ENCODE assay signal across 1 cellular context in genomic region chr19:51366050-51366998, GRCh38.
A peak's percentile ranks its signal among the peaks of the same experiment; 100 is the strongest.
TF ChIP-seq lines count a peak whose summit lies in the region.

Gene ETFB, minus strand, starts transcription at chr19:51366388. Its CDS starts 62 bp downstream, at chr19:51366326.

TF ChIP-seq in K562, 482 proteins besides CTCF, POLR2A, EP300 and RAD21 (continued from another document and continues in another):
- TF ChIP-seq, protein P1, sequence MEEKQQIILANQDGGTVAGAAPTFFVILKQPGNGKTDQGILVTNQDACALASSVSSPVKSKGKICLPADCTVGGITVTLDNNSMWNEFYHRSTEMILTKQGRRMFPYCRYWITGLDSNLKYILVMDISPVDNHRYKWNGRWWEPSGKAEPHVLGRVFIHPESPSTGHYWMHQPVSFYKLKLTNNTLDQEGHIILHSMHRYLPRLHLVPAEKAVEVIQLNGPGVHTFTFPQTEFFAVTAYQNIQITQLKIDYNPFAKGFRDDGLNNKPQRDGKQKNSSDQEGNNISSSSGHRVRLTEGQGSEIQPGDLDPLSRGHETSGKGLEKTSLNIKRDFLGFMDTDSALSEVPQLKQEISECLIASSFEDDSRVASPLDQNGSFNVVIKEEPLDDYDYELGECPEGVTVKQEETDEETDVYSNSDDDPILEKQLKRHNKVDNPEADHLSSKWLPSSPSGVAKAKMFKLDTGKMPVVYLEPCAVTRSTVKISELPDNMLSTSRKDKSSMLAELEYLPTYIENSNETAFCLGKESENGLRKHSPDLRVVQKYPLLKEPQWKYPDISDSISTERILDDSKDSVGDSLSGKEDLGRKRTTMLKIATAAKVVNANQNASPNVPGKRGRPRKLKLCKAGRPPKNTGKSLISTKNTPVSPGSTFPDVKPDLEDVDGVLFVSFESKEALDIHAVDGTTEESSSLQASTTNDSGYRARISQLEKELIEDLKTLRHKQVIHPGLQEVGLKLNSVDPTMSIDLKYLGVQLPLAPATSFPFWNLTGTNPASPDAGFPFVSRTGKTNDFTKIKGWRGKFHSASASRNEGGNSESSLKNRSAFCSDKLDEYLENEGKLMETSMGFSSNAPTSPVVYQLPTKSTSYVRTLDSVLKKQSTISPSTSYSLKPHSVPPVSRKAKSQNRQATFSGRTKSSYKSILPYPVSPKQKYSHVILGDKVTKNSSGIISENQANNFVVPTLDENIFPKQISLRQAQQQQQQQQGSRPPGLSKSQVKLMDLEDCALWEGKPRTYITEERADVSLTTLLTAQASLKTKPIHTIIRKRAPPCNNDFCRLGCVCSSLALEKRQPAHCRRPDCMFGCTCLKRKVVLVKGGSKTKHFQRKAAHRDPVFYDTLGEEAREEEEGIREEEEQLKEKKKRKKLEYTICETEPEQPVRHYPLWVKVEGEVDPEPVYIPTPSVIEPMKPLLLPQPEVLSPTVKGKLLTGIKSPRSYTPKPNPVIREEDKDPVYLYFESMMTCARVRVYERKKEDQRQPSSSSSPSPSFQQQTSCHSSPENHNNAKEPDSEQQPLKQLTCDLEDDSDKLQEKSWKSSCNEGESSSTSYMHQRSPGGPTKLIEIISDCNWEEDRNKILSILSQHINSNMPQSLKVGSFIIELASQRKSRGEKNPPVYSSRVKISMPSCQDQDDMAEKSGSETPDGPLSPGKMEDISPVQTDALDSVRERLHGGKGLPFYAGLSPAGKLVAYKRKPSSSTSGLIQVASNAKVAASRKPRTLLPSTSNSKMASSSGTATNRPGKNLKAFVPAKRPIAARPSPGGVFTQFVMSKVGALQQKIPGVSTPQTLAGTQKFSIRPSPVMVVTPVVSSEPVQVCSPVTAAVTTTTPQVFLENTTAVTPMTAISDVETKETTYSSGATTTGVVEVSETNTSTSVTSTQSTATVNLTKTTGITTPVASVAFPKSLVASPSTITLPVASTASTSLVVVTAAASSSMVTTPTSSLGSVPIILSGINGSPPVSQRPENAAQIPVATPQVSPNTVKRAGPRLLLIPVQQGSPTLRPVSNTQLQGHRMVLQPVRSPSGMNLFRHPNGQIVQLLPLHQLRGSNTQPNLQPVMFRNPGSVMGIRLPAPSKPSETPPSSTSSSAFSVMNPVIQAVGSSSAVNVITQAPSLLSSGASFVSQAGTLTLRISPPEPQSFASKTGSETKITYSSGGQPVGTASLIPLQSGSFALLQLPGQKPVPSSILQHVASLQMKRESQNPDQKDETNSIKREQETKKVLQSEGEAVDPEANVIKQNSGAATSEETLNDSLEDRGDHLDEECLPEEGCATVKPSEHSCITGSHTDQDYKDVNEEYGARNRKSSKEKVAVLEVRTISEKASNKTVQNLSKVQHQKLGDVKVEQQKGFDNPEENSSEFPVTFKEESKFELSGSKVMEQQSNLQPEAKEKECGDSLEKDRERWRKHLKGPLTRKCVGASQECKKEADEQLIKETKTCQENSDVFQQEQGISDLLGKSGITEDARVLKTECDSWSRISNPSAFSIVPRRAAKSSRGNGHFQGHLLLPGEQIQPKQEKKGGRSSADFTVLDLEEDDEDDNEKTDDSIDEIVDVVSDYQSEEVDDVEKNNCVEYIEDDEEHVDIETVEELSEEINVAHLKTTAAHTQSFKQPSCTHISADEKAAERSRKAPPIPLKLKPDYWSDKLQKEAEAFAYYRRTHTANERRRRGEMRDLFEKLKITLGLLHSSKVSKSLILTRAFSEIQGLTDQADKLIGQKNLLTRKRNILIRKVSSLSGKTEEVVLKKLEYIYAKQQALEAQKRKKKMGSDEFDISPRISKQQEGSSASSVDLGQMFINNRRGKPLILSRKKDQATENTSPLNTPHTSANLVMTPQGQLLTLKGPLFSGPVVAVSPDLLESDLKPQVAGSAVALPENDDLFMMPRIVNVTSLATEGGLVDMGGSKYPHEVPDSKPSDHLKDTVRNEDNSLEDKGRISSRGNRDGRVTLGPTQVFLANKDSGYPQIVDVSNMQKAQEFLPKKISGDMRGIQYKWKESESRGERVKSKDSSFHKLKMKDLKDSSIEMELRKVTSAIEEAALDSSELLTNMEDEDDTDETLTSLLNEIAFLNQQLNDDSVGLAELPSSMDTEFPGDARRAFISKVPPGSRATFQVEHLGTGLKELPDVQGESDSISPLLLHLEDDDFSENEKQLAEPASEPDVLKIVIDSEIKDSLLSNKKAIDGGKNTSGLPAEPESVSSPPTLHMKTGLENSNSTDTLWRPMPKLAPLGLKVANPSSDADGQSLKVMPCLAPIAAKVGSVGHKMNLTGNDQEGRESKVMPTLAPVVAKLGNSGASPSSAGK (IDR thresholded peaks at IDR 0.05), result peak; percentile 58; the same call in 1 of the 2 replicates
- TF ChIP-seq ZNF282 (CRISPR knock-in tag; IDR thresholded peaks at IDR 0.05), result no peak
- TF ChIP-seq, protein P2, sequence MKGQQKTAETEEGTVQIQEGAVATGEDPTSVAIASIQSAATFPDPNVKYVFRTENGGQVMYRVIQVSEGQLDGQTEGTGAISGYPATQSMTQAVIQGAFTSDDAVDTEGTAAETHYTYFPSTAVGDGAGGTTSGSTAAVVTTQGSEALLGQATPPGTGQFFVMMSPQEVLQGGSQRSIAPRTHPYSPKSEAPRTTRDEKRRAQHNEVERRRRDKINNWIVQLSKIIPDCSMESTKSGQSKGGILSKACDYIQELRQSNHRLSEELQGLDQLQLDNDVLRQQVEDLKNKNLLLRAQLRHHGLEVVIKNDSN (CRISPR knock-in tag; IDR thresholded peaks at IDR 0.05), result no peak; the same call in 1 of the 2 replicates
- TF ChIP-seq ARID4B (CRISPR knock-in tag; IDR thresholded peaks at IDR 0.05), result peak; percentile 56; the same call in 1 of the 2 replicates
- peak; percentile 39; the same call in 1 of the 2 replicates for TF ChIP-seq SMARCA4 (IDR thresholded peaks at IDR 0.05)
- no peak for TF ChIP-seq HINFP (tag; conservative IDR thresholded peaks at IDR 0.05; ENCODE audit: low read depth)
- TF ChIP-seq, protein P3, sequence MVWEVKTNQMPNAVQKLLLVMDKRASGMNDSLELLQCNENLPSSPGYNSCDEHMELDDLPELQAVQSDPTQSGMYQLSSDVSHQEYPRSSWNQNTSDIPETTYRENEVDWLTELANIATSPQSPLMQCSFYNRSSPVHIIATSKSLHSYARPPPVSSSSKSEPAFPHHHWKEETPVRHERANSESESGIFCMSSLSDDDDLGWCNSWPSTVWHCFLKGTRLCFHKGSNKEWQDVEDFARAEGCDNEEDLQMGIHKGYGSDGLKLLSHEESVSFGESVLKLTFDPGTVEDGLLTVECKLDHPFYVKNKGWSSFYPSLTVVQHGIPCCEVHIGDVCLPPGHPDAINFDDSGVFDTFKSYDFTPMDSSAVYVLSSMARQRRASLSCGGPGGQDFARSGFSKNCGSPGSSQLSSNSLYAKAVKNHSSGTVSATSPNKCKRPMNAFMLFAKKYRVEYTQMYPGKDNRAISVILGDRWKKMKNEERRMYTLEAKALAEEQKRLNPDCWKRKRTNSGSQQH (CRISPR knock-in tag; IDR thresholded peaks at IDR 0.05), result peak; percentile 63; the same call in 1 of the 2 replicates
- TF ChIP-seq TEAD4 (IDR thresholded peaks at IDR 0.05; ENCODE audit: low read length), result 0 out of 2 replicates have a peak, but pooled peaks have one; percentile 1
- TF ChIP-seq TEAD4 (CRISPR knock-in tag; IDR thresholded peaks at IDR 0.05; ENCODE audit: borderline replicate concordance), result no peak
- no peak for TF ChIP-seq BMI1 (IDR thresholded peaks at IDR 0.05; ENCODE audit: low read length)
- no peak for TF ChIP-seq MCM3 (IDR thresholded peaks at IDR 0.05)
- no peak for TF ChIP-seq BRCA1 (IDR thresholded peaks at IDR 0.05)
- TF ChIP-seq BRCA1 (CRISPR knock-in tag; IDR thresholded peaks at IDR 0.05), result no peak
- TF ChIP-seq, protein P4, sequence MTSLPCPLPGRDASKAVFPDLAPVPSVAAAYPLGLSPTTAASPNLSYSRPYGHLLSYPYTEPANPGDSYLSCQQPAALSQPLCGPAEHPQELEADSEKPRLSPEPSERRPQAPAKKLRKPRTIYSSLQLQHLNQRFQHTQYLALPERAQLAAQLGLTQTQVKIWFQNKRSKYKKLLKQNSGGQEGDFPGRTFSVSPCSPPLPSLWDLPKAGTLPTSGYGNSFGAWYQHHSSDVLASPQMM (CRISPR knock-in tag; IDR thresholded peaks at IDR 0.05), result no peak
- no peak for TF ChIP-seq ZNF143 (CRISPR knock-in tag; IDR thresholded peaks at IDR 0.05)
- TF ChIP-seq SMARCE1 (IDR thresholded peaks at IDR 0.05), result no peak; the same call in none of the 2 replicates
- no peak for TF ChIP-seq ZBTB8A (IDR thresholded peaks at IDR 0.05; ENCODE audit: partially characterized antibody)
- TF ChIP-seq, protein P5, sequence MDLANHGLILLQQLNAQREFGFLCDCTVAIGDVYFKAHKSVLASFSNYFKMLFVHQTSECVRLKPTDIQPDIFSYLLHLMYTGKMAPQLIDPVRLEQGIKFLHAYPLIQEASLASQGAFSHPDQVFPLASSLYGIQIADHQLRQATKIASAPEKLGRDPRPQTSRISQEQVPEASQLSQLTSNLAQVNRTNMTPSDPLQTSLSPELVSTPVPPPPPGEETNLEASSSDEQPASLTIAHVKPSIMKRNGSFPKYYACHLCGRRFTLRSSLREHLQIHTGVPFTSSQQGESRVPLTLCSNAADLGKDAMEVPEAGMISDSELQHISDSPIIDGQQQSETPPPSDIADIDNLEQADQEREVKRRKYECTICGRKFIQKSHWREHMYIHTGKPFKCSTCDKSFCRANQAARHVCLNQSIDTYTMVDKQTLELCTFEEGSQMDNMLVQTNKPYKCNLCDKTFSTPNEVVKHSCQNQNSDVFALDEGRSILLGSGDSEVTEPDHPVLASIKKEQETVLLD (IDR thresholded peaks at IDR 0.05), result no peak
- no peak for TF ChIP-seq E2F8 (IDR thresholded peaks at IDR 0.05; ENCODE audit: low read depth, partially characterized antibody)
- no peak for TF ChIP-seq XRCC5 (IDR thresholded peaks at IDR 0.05; ENCODE audit: low read depth, low read length)
- peak; percentile 95 for TF ChIP-seq SUPT5H (IDR thresholded peaks at IDR 0.05)
- TF ChIP-seq STAG1 (CRISPR knock-in tag; IDR thresholded peaks at IDR 0.05; ENCODE audit: borderline replicate concordance), result no peak
- TF ChIP-seq ZNF507 (tag; conservative IDR thresholded peaks at IDR 0.05), result no peak
- TF ChIP-seq, protein P6, sequence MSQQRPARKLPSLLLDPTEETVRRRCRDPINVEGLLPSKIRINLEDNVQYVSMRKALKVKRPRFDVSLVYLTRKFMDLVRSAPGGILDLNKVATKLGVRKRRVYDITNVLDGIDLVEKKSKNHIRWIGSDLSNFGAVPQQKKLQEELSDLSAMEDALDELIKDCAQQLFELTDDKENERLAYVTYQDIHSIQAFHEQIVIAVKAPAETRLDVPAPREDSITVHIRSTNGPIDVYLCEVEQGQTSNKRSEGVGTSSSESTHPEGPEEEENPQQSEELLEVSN (IDR thresholded peaks at IDR 0.05; ENCODE audit: borderline replicate concordance in 1 of 2, extremely low read depth in 1 of 2, insufficient read depth in 1 of 2, insufficient read length in 1 of 2, low read depth in 1 of 2, low read length in 1 of 2, poor library complexity in 1 of 2, severe bottlenecking in 1 of 2), result peak; percentile 67 to 83
- 0 out of 2 replicates have a peak, but pooled peaks have one; percentile 6 for TF ChIP-seq TCF7L2 (IDR thresholded peaks at IDR 0.05; ENCODE audit: low read depth, low read length)
- no peak for TF ChIP-seq SAFB (IDR thresholded peaks at IDR 0.05; ENCODE audit: borderline replicate concordance, low read depth, low read length)
- no peak for TF ChIP-seq ZNF699 (CRISPR knock-in tag; IDR thresholded peaks at IDR 0.05; ENCODE audit: insufficient replicate concordance)
- TF ChIP-seq KAT8 (IDR thresholded peaks at IDR 0.05; ENCODE audit: low read depth), result no peak
- no peak for TF ChIP-seq GATA2 (CRISPR knock-in tag; IDR thresholded peaks at IDR 0.05)
